Comparison of ENCODE assay signal across 7 cellular contexts in the genomic region with DNA sequence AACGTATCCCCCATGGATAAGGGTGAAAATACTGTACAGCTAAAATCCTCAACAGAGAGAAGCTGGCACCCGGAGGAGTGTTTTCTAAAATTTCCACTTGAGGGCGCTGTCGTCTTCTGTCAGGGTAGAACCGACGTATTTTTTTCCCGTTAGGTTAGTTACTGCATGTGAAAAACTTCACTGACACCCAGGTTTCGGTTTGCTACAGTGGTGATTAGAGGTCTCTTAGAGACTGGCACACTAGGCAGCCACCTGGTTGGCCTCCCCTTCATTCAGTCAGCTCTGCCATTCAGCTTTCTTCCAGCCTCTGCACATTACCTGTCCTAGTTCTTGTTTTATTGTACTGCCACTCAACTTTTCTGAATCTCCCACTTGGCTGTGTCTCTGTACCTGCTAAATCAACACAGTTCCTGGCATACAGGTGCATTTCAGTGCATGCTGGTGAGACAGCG. TPM values are rescaled to one million over a fixed set of nuclear protein-coding genes. Genes with fewer than 3 reads are reported as not detected.
DNase-seq lines count a peak whose midpoint lies in the region; ATAC-seq and TF ChIP-seq lines count a peak whose summit lies in the region.

No MANE protein-coding gene starts in this region.

- H3K9me3 ChIP-seq in endodermal cell (ENCODE audit: control insufficient read depth, low read length), result no peaks in the 10 kb centered on the region

- H3K9me3 Mint-ChIP-seq in endodermal cell, result peaks cover 2% of the 10 kb centered on the region
- H3K9me3 Mint-ChIP-seq in naive B cell, result peaks cover 0 to 5% (median 0%) of the 10 kb centered on the region in 7 donors

- no peaks in the 10 kb centered on the region for H3K36me3 ChIP-seq in endodermal cell (ENCODE audit: control insufficient read depth, insufficient read depth, low read length)

- H3K27me3 Mint-ChIP-seq in endodermal cell (ENCODE audit: insufficient read depth), result peaks cover 48% of the 10 kb centered on the region
- H3K27me3 Mint-ChIP-seq in naive B cell, result peaks cover 8 to 34% (median 25%) of the 10 kb centered on the region in 3 donors

- peak; percentile 4 for DNase-seq in NCI-H82 treated with DMSO at 0.1 percent for 48 hours (lab: John Stamatoyannopoulos, UW; ENCODE audit: unreplicated experiment)
- peak; percentile 24 to 42 for DNase-seq in activated CD8-positive, alpha-beta memory T cell treated with anti-CD3 and anti-CD28 coated beads for 4 hours (ENCODE audit: low read depth in 2 of 2)
- peak; percentile 88 for DNase-seq in endodermal cell
- DNase-seq in naive B cell, result peak; percentile 46
- peak; percentile 29 to 87 (median 56) for DNase-seq in stimulated activated naive CD4-positive, alpha-beta T cell (lab: John Stamatoyannopoulos, UW)

- WGBS in endodermal cell (ENCODE audit: insufficient coverage in 1 of 2, insufficient read length in 1 of 2), 2 experiments, result 15 to 70% methylated on average over 2 to 9 of the region's 9 CpGs

- H3K36me3 Mint-ChIP-seq in endodermal cell (ENCODE audit: low read depth), result no peaks in the 10 kb centered on the region
- no peaks in the 10 kb centered on the region for H3K36me3 Mint-ChIP-seq in naive B cell

- ATAC-seq in HG02938 (IDR thresholded peaks at IDR 0.05; ENCODE audit: unreplicated experiment) (peak; percentile 72), naive B cell (ENCODE audit: low read depth in 2 of 2) (peak; percentile 38 to 64)

- no peak overlapping the region for H3K27ac ChIP-seq in endodermal cell (ENCODE audit: low read depth, low read length)

- H3K4me1 Mint-ChIP-seq in endodermal cell (peaks cover 17% of the 10 kb centered on the region), naive B cell (peaks cover 0 to 8% (median 0%) of the 10 kb centered on the region in 3 donors)

- no peak overlapping the region for H3K9ac ChIP-seq in endodermal cell (ENCODE audit: extremely low read depth, low read length, poor library complexity, severe bottlenecking)

- no peak overlapping the region for H3K4me3 ChIP-seq in endodermal cell (ENCODE audit: low read length)

- no peak overlapping the region for H3K4me3 Mint-ChIP-seq in endodermal cell
- peak overlapping the region in 1 of 8 donors; percentile 16 for H3K4me3 Mint-ChIP-seq in naive B cell

- TF ChIP-seq CTCF in GM12874 (IDR thresholded peaks at IDR 0.05; ENCODE audit: insufficient read depth, low read depth, low read length) (peak; percentile 67), endodermal cell (conservative IDR thresholded peaks at IDR 0.05) (peak; percentile 94)

- peaks cover 25% of the 10 kb centered on the region for H3K27me3 ChIP-seq in endodermal cell (ENCODE audit: control insufficient read depth, insufficient read depth, low read length, poor library complexity, severe bottlenecking)

- peaks cover 6% of the 10 kb centered on the region for H3K4me1 ChIP-seq in endodermal cell (ENCODE audit: control insufficient read depth, insufficient read depth, low read length)

- H3K27ac Mint-ChIP-seq in endodermal cell, result no peak overlapping the region
- H3K27ac Mint-ChIP-seq in naive B cell, result peak overlapping the region in 1 of 6 donors; percentile 3

RNA-seq across cellular contexts. Expression of gene CCK, which starts 18.4 kb away (rescaled TPM):
- under 1 TPM; 0.64 to 0.97 TPM for total RNA-seq in endodermal cell
- polyA plus RNA-seq in endodermal cell (2013, experiment 1 of 2), result not detected
- 0.46 TPM for polyA plus RNA-seq in endodermal cell (2013, experiment 2 of 2)
- polyA plus RNA-seq in naive B cell (ENCODE audit: low read depth in 6 of 6), result not detected

Comparison
In these comparisons a context has a peak if more than half of its experiments do, and no peak if none do; other contexts are left out.
1. DNase-seq: peak in every context shown above with its lines; median percentile 88 in endodermal cell; 56 in stimulated activated naive CD4-positive, alpha-beta T cell; 46 in naive B cell; 33 in activated CD8-positive, alpha-beta memory T cell treated with anti-CD3 and anti-CD28 coated beads for 4 hours; 4 in NCI-H82 treated with DMSO at 0.1 percent for 48 hours.